Comparison of ENCODE assay signal across 12 cellular contexts in the genomic region with DNA sequence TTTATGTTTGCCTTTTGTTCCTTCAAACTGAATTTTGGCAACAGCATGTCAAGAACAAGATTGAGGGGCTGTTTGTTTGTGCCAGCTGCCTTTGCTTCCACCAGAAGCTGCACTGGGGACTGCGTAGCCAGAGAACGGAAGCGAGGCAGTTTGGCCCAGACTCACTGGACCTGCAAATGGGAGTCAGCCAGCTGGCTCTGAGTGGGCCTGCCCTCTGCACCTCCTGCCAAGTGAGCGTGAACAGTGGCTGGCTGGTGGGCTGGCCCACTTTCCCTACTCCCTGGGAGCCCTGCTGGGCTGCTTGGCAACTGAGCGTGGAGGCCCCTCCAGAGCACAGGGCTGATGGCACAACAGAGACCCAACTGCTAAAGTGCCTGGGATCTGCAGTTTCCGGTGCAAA.
A peak's percentile ranks its signal among the peaks of the same experiment; 100 is the strongest.
DNase-seq lines count a peak whose midpoint lies in the region; ATAC-seq and TF ChIP-seq lines count a peak whose summit lies in the region.
"Had no signal": no experiment of that assay in that cellular context is flagged by ENCODE, and none has a peak within 500 bp of the region (broad histone marks: within the 10 kb centered on the region; RNA-seq: fewer than 3 reads in every experiment).

No MANE protein-coding gene starts in this region.

- H3K4me3 ChIP-seq in breast epithelium, result no peak overlapping the region

- no peak for TF ChIP-seq POLR2A in breast epithelium (IDR thresholded peaks at IDR 0.05)

- H3K9me3 ChIP-seq in breast epithelium, result peaks cover 0 to 8% of the 10 kb centered on the region in 2 donors

- H3K27me3 ChIP-seq in breast epithelium, result no peaks in the 10 kb centered on the region

- DNase-seq in NCI-H1105 (lab: John Stamatoyannopoulos, UW) (peak; percentile 15), dermis microvascular lymphatic vessel endothelial cell (ENCODE audit: low read depth in 2 of 2) (peak; percentile 61), left colon (peak in 1 of 2 donors; percentile 40), sciatic nerve (ENCODE audit: low spot score) (no peak), breast epithelium (ENCODE audit: low spot score in 2 of 2) (no peak), Kasumi-1 (lab: John Stamatoyannopoulos, UW) (no peak), NCI-H128 (lab: John Stamatoyannopoulos, UW; ENCODE audit: unreplicated experiment) (no peak), AG20443 (ENCODE audit: low spot score) (no peak)
- DNase-seq: activated CD8-positive, alpha-beta memory T cell treated with anti-CD3 and anti-CD28 coated beads, Interleukin-2, amount 50 U/mL, for 4 hours; activated naive CD8-positive, alpha-beta T cell treated with anti-CD3 and anti-CD28 coated beads, Interleukin-2, amount 50 U/mL, for 24 hours; stimulated activated CD4-positive, alpha-beta T cell treated with anti-CD3 and anti-CD28 coated beads, Interleukin-15, amount 100 ng/mL, for 24 hours had no signal

- ATAC-seq in left colon (peak; percentile 10), sciatic nerve (peak; percentile 82)
- ATAC-seq: activated naive CD8-positive, alpha-beta T cell treated with anti-CD3 and anti-CD28 coated beads, Interleukin-2, amount 50 U/mL, for 24 hours had no signal

- intact Hi-C loops in left colon (cut with DNase I, micrococcal nuclease) (no loop called here), sciatic nerve (cut with DNase I) (no loop called here), breast epithelium (cut with DNase I; ENCODE audit: low total_unique reads) (no loop called here)

- no peak overlapping the region for H3K27ac ChIP-seq in breast epithelium
- H3K27ac ChIP-seq: VCaP had no signal

- H3K36me3 ChIP-seq in breast epithelium, result no peaks in the 10 kb centered on the region

- H3K4me1 ChIP-seq in breast epithelium, result no peaks in the 10 kb centered on the region

- no peak for TF ChIP-seq CTCF in breast epithelium (IDR thresholded peaks at IDR 0.05)

Comparison
In these comparisons a context has a peak if more than half of its experiments do, and no peak if none do; other contexts are left out.
1. DNase-seq: peak in NCI-H1105 (single experiment) and dermis microvascular lymphatic vessel endothelial cell (2 of 2); none in sciatic nerve (single experiment), breast epithelium (0 of 2), Kasumi-1 (0 of 2), NCI-H128 (single experiment) and AG20443 (single experiment).